ENCODE assay signal across 14 cellular contexts in genomic region chr15:67030036-67030762, GRCh38. TPM values are rescaled to one million over a fixed set of nuclear protein-coding genes. Genes with fewer than 3 reads are reported as not detected.
DNase-seq lines count a peak whose midpoint lies in the region; ATAC-seq, FAIRE-seq and TF ChIP-seq lines count a peak whose summit lies in the region.
"Had no signal": no experiment of that assay in that cellular context is flagged by ENCODE, and none has a peak within 500 bp of the region (broad histone marks: within the 10 kb centered on the region; RNA-seq: fewer than 3 reads in every experiment).

No MANE protein-coding gene starts in this region.

- TF ChIP-seq EP300 in HepG2 (IDR thresholded peaks at IDR 0.05; ENCODE audit: low read depth in 2 of 2, low read length in 2 of 2), result peak in 1 of 2 experiments; percentile 61; a peak in 1 of 4 replicates
- TF ChIP-seq EP300 in HepG2 (CRISPR knock-in tag; IDR thresholded peaks at IDR 0.05; ENCODE audit: borderline replicate concordance), result no peak

- no peaks in the 10 kb centered on the region for H3K36me3 ChIP-seq in H7 (replicated peaks; ENCODE audit: control insufficient read depth, insufficient read depth, low read length)
- no peaks in the 10 kb centered on the region for H3K36me3 ChIP-seq in NT2/D1 (ENCODE audit: insufficient read depth, insufficient read length, low read length)
- H3K36me3 ChIP-seq in HepG2 (replicated peaks in 1 of 2; ENCODE audit: control insufficient read depth in 1 of 2, insufficient read depth in 2 of 2, low read length in 2 of 2), result peaks cover 0 to 1% of the 10 kb centered on the region in 2 experiments; a peak in 1 of 5 replicates
- H3K36me3 ChIP-seq in A673 (ENCODE audit: insufficient read depth, low read length, poor library complexity, severe bottlenecking), result no peaks in the 10 kb centered on the region
- no peaks in the 10 kb centered on the region for H3K36me3 ChIP-seq in ascending aorta
- H3K36me3 ChIP-seq: tibial nerve had no signal

- peak overlapping the region; percentile 68 for H3K4me2 ChIP-seq in HepG2 (ENCODE audit: low read depth, low read length)

- FAIRE-seq in HepG2 (lab: Jason Lieb, UNC), result peak; percentile 96

- in situ Hi-C loops in HepG2 (cut with HindIII; ENCODE audit: extremely low pct_ligation_motif_present, low pct_unique_long_range_greater_than_20kb), result no loop called here

- H2AFZ ChIP-seq in HepG2 (ENCODE audit: low read length), result no peak overlapping the region

- WGBS in HepG2 (ENCODE audit: low lambda C conversion rate), result 28% methylated on average over 5 of the region's 5 CpGs

- POLR2A ChIA-PET in HepG2 (lab: Yijun Ruan, JAX), result interaction anchor here (0.7 to 2.7 kb wide), 12 partner anchors 8 to 165 kb away, joined by 3 to 36 read pairs (median 8); partner anchors contain the start of gene SMAD3
- POLR2A ChIA-PET in A673 (lab: Charles Lee; ENCODE audit: low non-redundant PET), result no interaction called here

- H3K9ac ChIP-seq in NT2/D1 (ENCODE audit: insufficient read length, low read depth), result peak overlapping the region; percentile 27
- no peak overlapping the region; the same call in 1 of the 2 replicates for H3K9ac ChIP-seq in HepG2 (ENCODE audit: insufficient read depth, low read depth, low read length)

- peak; percentile 89 for ATAC-seq in HepG2
- ATAC-seq: left ventricle myocardium superior had no signal

- CTCF ChIA-PET in HepG2 (lab: Yijun Ruan, JAX; ENCODE audit: low intra/inter-chr PET ratio, low total read pairs), result no interaction called here
- CTCF ChIA-PET in A673 (lab: Charles Lee), result no interaction called here

- BruUV-seq in HepG2 (replicated peaks; lab: Mats Ljungman, UMichigan), result no TSS peak
- no TSS peak for BruUV-seq in A673 (replicated peaks; lab: Mats Ljungman, UMichigan)

- H3K4me1 ChIP-seq in NT2/D1 (ENCODE audit: insufficient read depth, insufficient read length) (peaks cover 23% of the 10 kb centered on the region), HepG2 (ENCODE audit: insufficient read depth, low read length) (peaks cover 59% of the 10 kb centered on the region), A673 (ENCODE audit: insufficient read depth, low read length, poor library complexity, severe bottlenecking) (peaks cover 28% of the 10 kb centered on the region), ascending aorta (peaks cover 10 to 22% of the 10 kb centered on the region in 2 donors)

- no peak for TF ChIP-seq RAD21 in HepG2 (CRISPR knock-in tag; IDR thresholded peaks at IDR 0.05)

- TF ChIP-seq CTCF in HepG2 (CRISPR knock-in tag; IDR thresholded peaks at IDR 0.05) (no peak), A673 (conservative IDR thresholded peaks at IDR 0.05; ENCODE audit: low read depth, low read length) (no peak), ascending aorta (IDR thresholded peaks at IDR 0.05) (no peak)

- H3K27ac ChIP-seq in HepG2 (ENCODE audit: extremely low read length, insufficient read depth, low read length) (peak overlapping the region; percentile 49), A673 (ENCODE audit: low read depth, low read length, poor library complexity, severe bottlenecking) (no peak overlapping the region), ascending aorta (no peak overlapping the region)
- H3K27ac ChIP-seq: tibial nerve had no signal

- H4K20me1 ChIP-seq in HepG2 (ENCODE audit: insufficient read depth, low read length), result peaks cover 23% of the 10 kb centered on the region

- no peak for TF ChIP-seq POLR2A in HepG2 (IDR thresholded peaks at IDR 0.05; ENCODE audit: insufficient read depth in 1 of 2, low read depth in 2 of 2, low read length in 2 of 2)

- H3K9me3 ChIP-seq in NT2/D1 (ENCODE audit: insufficient read depth, low read length) (no peaks in the 10 kb centered on the region), HepG2 (ENCODE audit: low read length) (no peaks in the 10 kb centered on the region), A673 (ENCODE audit: low read depth, low read length, poor library complexity, severe bottlenecking) (no peaks in the 10 kb centered on the region), ascending aorta (no peaks in the 10 kb centered on the region)
- H3K9me3 ChIP-seq: tibial nerve had no signal

- intact Hi-C loops in HepG2 (cut with micrococcal nuclease; ENCODE audit: unreplicated experiment), result no loop called here
- intact Hi-C loops in A673 (cut with micrococcal nuclease; ENCODE audit: unreplicated experiment), result no loop called here
- intact Hi-C loops in ascending aorta (cut with DNase I), result no loop called here

- peak; percentile 71 for DNase-seq in H7
- DNase-seq in NCI-H146 (lab: John Stamatoyannopoulos, UW), result peak; percentile 96
- DNase-seq in NT2/D1 (ENCODE audit: low read depth, low spot score), result peak; percentile 88
- peak; percentile 82 for DNase-seq in HepG2 (ENCODE audit: low spot score)
- DNase-seq in A673 (ENCODE audit: low spot score), result no peak
- no peak for DNase-seq in ascending aorta (ENCODE audit: low spot score in 2 of 2)
- DNase-seq in middle frontal gyrus (ENCODE audit: extremely low spot score, low spot score), result no peak
- DNase-seq in stimulated activated CD4-positive, alpha-beta T cell treated with anti-CD3 and anti-CD28 coated beads, Interleukin-2, amount 100 ng/mL, for 48 hours, result no peak
- DNase-seq: activated T-cell treated with anti-CD3 and anti-CD28 coated beads, Interleukin-2, amount 50 U/mL, for 1 hour; amniotic stem cell; foreskin melanocyte; left ventricle myocardium superior; SW 1271 had no signal

- no peaks in the 10 kb centered on the region for H3K79me2 ChIP-seq in HepG2 (ENCODE audit: insufficient read depth, low read length)

- H3K27me3 ChIP-seq in H7 (ENCODE audit: control insufficient read depth, insufficient read depth, low read length), result peaks cover 17% of the 10 kb centered on the region
- peaks cover 26% of the 10 kb centered on the region for H3K27me3 ChIP-seq in NT2/D1 (ENCODE audit: insufficient read depth, insufficient read length)
- H3K27me3 ChIP-seq in HepG2 (ENCODE audit: control insufficient read depth in 1 of 2, insufficient read depth in 2 of 2, low read length in 2 of 2), result no peaks in the 10 kb centered on the region
- H3K27me3 ChIP-seq in A673 (replicated peaks; ENCODE audit: insufficient read depth, low read depth, low read length, poor library complexity), result no peaks in the 10 kb centered on the region
- no peaks in the 10 kb centered on the region for H3K27me3 ChIP-seq in ascending aorta

- H3K4me3 ChIP-seq in H7 (ENCODE audit: insufficient read depth, low read depth, low read length) (no peak overlapping the region), NT2/D1 (ENCODE audit: insufficient read length, low read depth) (no peak overlapping the region), HepG2 (replicated peaks in 1 of 3; ENCODE audit: insufficient read depth in 1 of 3, low read depth in 2 of 3, low read length in 3 of 3) (peak overlapping the region in 1 of 3 experiments; percentile 14; a peak in 1 of 6 replicates), A673 (ENCODE audit: low read depth, low read length, poor library complexity, severe bottlenecking) (no peak overlapping the region), ascending aorta (no peak overlapping the region)
- H3K4me3 ChIP-seq: tibial nerve had no signal

TF ChIP-seq in HepG2, 621 proteins besides CTCF, POLR2A, EP300 and RAD21 (continues in another document):
- TF ChIP-seq SOX6 (IDR thresholded peaks at IDR 0.05) (no peak), SOX6 (CRISPR knock-in tag; IDR thresholded peaks at IDR 0.05) (peak; percentile 87), ZNF709 (CRISPR knock-in tag; IDR thresholded peaks at IDR 0.05) (peak; percentile 30; the same call in 1 of the 2 replicates), PATZ1 (CRISPR knock-in tag; IDR thresholded peaks at IDR 0.05) (peak; percentile 20; the same call in 1 of the 2 replicates), ZNF431 (CRISPR knock-in tag; IDR thresholded peaks at IDR 0.05; ENCODE audit: borderline replicate concordance, low read depth) (peak; percentile 20; the same call in 1 of the 2 replicates)

RNA-seq across cellular contexts. Expression of gene SMAD3, which starts 35.2 kb away (rescaled TPM):
- total RNA-seq in H7 (2014; rRNA removed; shearing (Covaris generic)), result 29.2 and 30.8 TPM in 2 replicates
- 8.6 and 10.0 TPM in 2 replicates for total RNA-seq in HepG2 (2016; rRNA removed; fragmentation: Illumina TruSeq; extraction: Trizol)
- 5.9 and 6.9 TPM in 2 replicates for total RNA-seq in HepG2 (2016; cell fraction: cytosol; rRNA removed; fragmentation: Illumina TruSeq; extraction: Trizol; ENCODE audit: low read depth)
- total RNA-seq in HepG2 (2016; cell fraction: insoluble cytoplasmic fraction; rRNA removed; fragmentation: Illumina TruSeq; extraction: Trizol), result 8.6 and 9.2 TPM in 2 replicates
- 6.1 and 6.5 TPM in 2 replicates for total RNA-seq in HepG2 (2016; cell fraction: membrane; rRNA removed; fragmentation: Illumina TruSeq; extraction: Trizol)
- total RNA-seq in HepG2 (2016; cell fraction: nucleus; rRNA removed; fragmentation: Illumina TruSeq; extraction: Trizol), result 15.6 and 16.8 TPM in 2 replicates
- 56.3 and 59.1 TPM in 2 replicates for polyA plus RNA-seq in HepG2 (2011; rRNA removed)
- 15.3 and 17.1 TPM in 2 replicates for polyA plus RNA-seq in HepG2 (2011; cell fraction: cytosol; rRNA removed)
- polyA plus RNA-seq in HepG2 (2011; cell fraction: nucleus; rRNA removed), result 92.6 and 110 TPM in 2 replicates
- polyA plus RNA-seq in HepG2 (2012), result 27.7 and 30.7 TPM in 2 replicates
- polyA plus RNA-seq in HepG2 (2016; cell fraction: cytosol; fragmentation: Illumina TruSeq; extraction: Trizol; ENCODE audit: low read depth), result 0.69 and 1.4 TPM in 2 replicates
- 9.8 and 12.0 TPM in 2 replicates for polyA plus RNA-seq in HepG2 (2016; cell fraction: insoluble cytoplasmic fraction; fragmentation: Illumina TruSeq; extraction: Trizol; ENCODE audit: low read depth)
- polyA plus RNA-seq in HepG2 (2016; cell fraction: membrane; fragmentation: Illumina TruSeq; extraction: Trizol; ENCODE audit: low read depth), result 2.7 and 3.7 TPM in 2 replicates
- polyA plus RNA-seq in HepG2 (2016; cell fraction: nucleus; fragmentation: Illumina TruSeq; extraction: Trizol; ENCODE audit: insufficient read depth, low read depth), result 25.8 and 26.1 TPM in 2 replicates
- 37.4 and 65.9 TPM in 2 replicates for polyA minus RNA-seq in HepG2 (2011; rRNA and poly(A)+ RNA removed; ENCODE audit: low replicate concordance)
- polyA minus RNA-seq in HepG2 (2011; cell fraction: cytosol; rRNA and poly(A)+ RNA removed), result 17.8 and 26.2 TPM in 2 replicates
- 43.8 and 50.1 TPM in 2 replicates for polyA minus RNA-seq in HepG2 (2011; cell fraction: nucleus; rRNA and poly(A)+ RNA removed)
- total RNA-seq in A673 (2021), result 31.0 and 43.0 TPM in 2 replicates
- total RNA-seq in ascending aorta, result 89.3 TPM

Comparison
In these comparisons a context has a peak if more than half of its experiments do, and no peak if none do; other contexts are left out.
1. DNase-seq: peak in H7 (single experiment), NCI-H146 (single experiment), NT2/D1 (single experiment) and HepG2 (single experiment); none in A673 (single experiment), ascending aorta (0 of 2), middle frontal gyrus (single experiment) and stimulated activated CD4-positive, alpha-beta T cell treated with anti-CD3 and anti-CD28 coated beads, Interleukin-2, amount 100 ng/mL, for 48 hours (0 of 2).